18 cellular contexts compared by ENCODE assay signal in the genomic region with DNA sequence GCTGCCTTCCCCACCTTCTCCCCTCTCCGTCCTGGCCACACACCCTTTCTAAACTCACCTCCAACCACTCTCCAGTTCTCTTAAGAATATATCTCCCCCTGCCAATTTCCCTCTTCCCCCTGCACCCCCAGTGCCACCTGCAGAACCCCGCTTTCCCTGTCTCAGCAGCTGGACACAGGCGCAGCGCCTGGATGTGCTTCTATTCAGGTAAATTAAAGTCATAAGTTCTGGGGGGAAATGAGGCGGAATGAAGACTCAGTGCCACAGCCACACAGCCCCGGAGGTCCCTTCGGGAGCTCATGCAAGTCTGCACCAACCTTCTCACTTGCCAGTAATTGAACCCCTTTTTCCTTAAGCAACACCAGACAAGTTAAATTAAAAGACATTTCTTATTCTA. TPM values are rescaled to one million over a fixed set of nuclear protein-coding genes. Genes with fewer than 3 reads are reported as not detected.
DNase-seq lines count a peak whose midpoint lies in the region; ATAC-seq, FAIRE-seq and TF ChIP-seq lines count a peak whose summit lies in the region.
"Had no signal": no experiment of that assay in that cellular context is flagged by ENCODE, and none has a peak within 500 bp of the region (broad histone marks: within the 10 kb centered on the region; RNA-seq: fewer than 3 reads in every experiment).

No MANE protein-coding gene starts in this region.

- H3K4me3 ChIP-seq in HepG2 (replicated peaks in 1 of 3; ENCODE audit: insufficient read depth in 1 of 3, low read depth in 2 of 3, low read length in 3 of 3) = no peak overlapping the region; a peak in 1 of 6 replicates

- no peak overlapping the region for H3K27ac Mint-ChIP-seq in natural killer cell treated with Interleukin-12 subunit alpha and Interleukin-12 subunit beta and Interleukin-15 and Interleukin-18, amount 100 ng/mL, for 72 hours
- peak overlapping the region in 1 of 2 donors; percentile 21 for H3K27ac Mint-ChIP-seq in natural killer cell
- no peak overlapping the region for H3K27ac Mint-ChIP-seq in stimulated activated naive B cell treated with anti-CD40 and anti-IgM and Interleukin-4, amounts not matched to agents 10 μg/mL and 1 μg/mL and 100 μg/mL, for 72 hours
- H3K27ac Mint-ChIP-seq: B cell; CD4-positive, alpha-beta T cell; IgD-negative memory B cell had no signal

- H3K36me3 ChIP-seq in HepG2 (replicated peaks in 1 of 2; ENCODE audit: control insufficient read depth in 1 of 2, insufficient read depth in 2 of 2, low read length in 2 of 2) = no peaks in the 10 kb centered on the region

- WGBS in HepG2 (ENCODE audit: low lambda C conversion rate) = 83% methylated on average over 7 of the region's 7 CpGs

- no peak overlapping the region for H2AFZ ChIP-seq in HepG2 (ENCODE audit: low read length)

- peak; percentile 28 for DNase-seq in natural killer cell treated with Interleukin-12 subunit alpha and Interleukin-12 subunit beta and Interleukin-15 and Interleukin-18, amount 100 ng/mL, for 72 hours (ENCODE audit: low spot score)
- DNase-seq in natural killer cell = no peak
- peak; percentile 28 for DNase-seq in ecto neural progenitor cell (ENCODE audit: low spot score)
- DNase-seq in HepG2 (ENCODE audit: low spot score) = no peak
- no peak for DNase-seq in omental fat pad (ENCODE audit: low spot score)
- DNase-seq in stimulated activated naive B cell treated with anti-CD40 and anti-IgM and Interleukin-4, amounts not matched to agents 10 μg/mL and 1 μg/mL and 100 μg/mL, for 72 hours = no peak
- DNase-seq: C1 segment of cervical spinal cord; Caco-2; CD4-positive, alpha-beta T cell; GOT3 had no signal

- no peaks in the 10 kb centered on the region for H3K79me2 ChIP-seq in HepG2 (ENCODE audit: insufficient read depth, low read length)

- no peak for TF ChIP-seq POLR2A in HepG2 (IDR thresholded peaks at IDR 0.05; ENCODE audit: insufficient read depth in 1 of 2, low read depth in 2 of 2, low read length in 2 of 2)

- peaks cover 65% of the 10 kb centered on the region for H3K4me1 ChIP-seq in HepG2 (ENCODE audit: insufficient read depth, low read length)

- no peaks in the 10 kb centered on the region for H3K9me3 Mint-ChIP-seq in natural killer cell treated with Interleukin-12 subunit alpha and Interleukin-12 subunit beta and Interleukin-15 and Interleukin-18, amount 100 ng/mL, for 72 hours
- no peaks in the 10 kb centered on the region for H3K9me3 Mint-ChIP-seq in natural killer cell
- no peaks in the 10 kb centered on the region for H3K9me3 Mint-ChIP-seq in stimulated activated naive B cell treated with anti-CD40 and anti-IgM and Interleukin-4, amounts not matched to agents 10 μg/mL and 1 μg/mL and 100 μg/mL, for 72 hours
- H3K9me3 Mint-ChIP-seq: CD4-positive, alpha-beta T cell; H9; IgD-negative memory B cell had no signal

- intact Hi-C loops in natural killer cell (cut with micrococcal nuclease) (no loop called here), HepG2 (cut with micrococcal nuclease; ENCODE audit: unreplicated experiment) (no loop called here)

- TF ChIP-seq EP300 in HepG2 (IDR thresholded peaks at IDR 0.05; ENCODE audit: low read depth in 2 of 2, low read length in 2 of 2) (no peak), HepG2 (CRISPR knock-in tag; IDR thresholded peaks at IDR 0.05; ENCODE audit: borderline replicate concordance) (no peak)

- no peak overlapping the region for H3K4me3 Mint-ChIP-seq in natural killer cell treated with Interleukin-12 subunit alpha and Interleukin-12 subunit beta and Interleukin-15 and Interleukin-18, amount 100 ng/mL, for 72 hours
- H3K4me3 Mint-ChIP-seq in natural killer cell = no peak overlapping the region
- no peak overlapping the region for H3K4me3 Mint-ChIP-seq in stimulated activated naive B cell treated with anti-CD40 and anti-IgM and Interleukin-4, amounts not matched to agents 10 μg/mL and 1 μg/mL and 100 μg/mL, for 72 hours
- H3K4me3 Mint-ChIP-seq: B cell; CD4-positive, alpha-beta T cell; H9; IgD-negative memory B cell had no signal

- H3K36me3 Mint-ChIP-seq in natural killer cell treated with Interleukin-12 subunit alpha and Interleukin-12 subunit beta and Interleukin-15 and Interleukin-18, amount 100 ng/mL, for 72 hours = no peaks in the 10 kb centered on the region
- no peaks in the 10 kb centered on the region for H3K36me3 Mint-ChIP-seq in natural killer cell
- H3K36me3 Mint-ChIP-seq in stimulated activated naive B cell treated with anti-CD40 and anti-IgM and Interleukin-4, amounts not matched to agents 10 μg/mL and 1 μg/mL and 100 μg/mL, for 72 hours = no peaks in the 10 kb centered on the region
- H3K36me3 Mint-ChIP-seq: IgD-negative memory B cell had no signal

- H3K27ac ChIP-seq in HepG2 (ENCODE audit: extremely low read length, insufficient read depth, low read length) = no peak overlapping the region

- POLR2A ChIA-PET in HepG2 (lab: Yijun Ruan, JAX) = interaction anchor here (1.2 kb wide), 1 partner anchor 139 kb away, joined by 4 read pairs; a partner anchor contains a TSS

- H3K27me3 ChIP-seq in HepG2 (ENCODE audit: control insufficient read depth in 1 of 2, insufficient read depth in 2 of 2, low read length in 2 of 2) = no peaks in the 10 kb centered on the region; a peak in 1 of 5 replicates

- ATAC-seq in natural killer cell treated with Interleukin-12 subunit alpha and Interleukin-12 subunit beta and Interleukin-15 and Interleukin-18, amount 100 ng/mL, for 72 hours = no peak
- ATAC-seq in natural killer cell (no peak), HepG2 (no peak), omental fat pad (ENCODE audit: low FRiP score) (no peak)
- ATAC-seq in stimulated activated naive B cell treated with anti-CD40 and anti-IgM and Interleukin-4, amounts not matched to agents 10 μg/mL and 1 μg/mL and 100 μg/mL, for 72 hours (replicated peaks) = no peak

- CTCF ChIA-PET in HepG2 (lab: Yijun Ruan, JAX; ENCODE audit: low intra/inter-chr PET ratio, low total read pairs) = no interaction called here

- peak overlapping the region; percentile 28 for H3K4me2 ChIP-seq in HepG2 (ENCODE audit: low read depth, low read length)

- in situ Hi-C loops in HepG2 (cut with HindIII; ENCODE audit: extremely low pct_ligation_motif_present, low pct_unique_long_range_greater_than_20kb) = no loop called here

- no peak for TF ChIP-seq RAD21 in HepG2 (CRISPR knock-in tag; IDR thresholded peaks at IDR 0.05)

- no peak for FAIRE-seq in HepG2 (lab: Jason Lieb, UNC)
- FAIRE-seq: D721Med, G401.6, GM12891, GM18507, HTR-8/SVneo had no signal

- TF ChIP-seq CTCF in natural killer cell (IDR thresholded peaks at IDR 0.05) (no peak), HepG2 (CRISPR knock-in tag; IDR thresholded peaks at IDR 0.05) (no peak), omental fat pad (IDR thresholded peaks at IDR 0.05) (no peak)

- BruUV-seq in HepG2 (replicated peaks; lab: Mats Ljungman, UMichigan) = no TSS peak

- H3K27me3 Mint-ChIP-seq in natural killer cell treated with Interleukin-12 subunit alpha and Interleukin-12 subunit beta and Interleukin-15 and Interleukin-18, amount 100 ng/mL, for 72 hours = peaks cover 8 to 21% of the 10 kb centered on the region in 2 donors
- H3K27me3 Mint-ChIP-seq in natural killer cell (ENCODE audit: low read depth in 2 of 2) = peaks cover 19 to 27% of the 10 kb centered on the region in 2 donors
- H3K27me3 Mint-ChIP-seq in stimulated activated naive B cell treated with anti-CD40 and anti-IgM and Interleukin-4, amounts not matched to agents 10 μg/mL and 1 μg/mL and 100 μg/mL, for 72 hours = peaks cover 8 to 20% of the 10 kb centered on the region in 2 donors

- no peak overlapping the region for H3K9ac ChIP-seq in HepG2 (ENCODE audit: insufficient read depth, low read depth, low read length)

- peaks cover 11% of the 10 kb centered on the region in 2 donors for H3K4me1 Mint-ChIP-seq in natural killer cell treated with Interleukin-12 subunit alpha and Interleukin-12 subunit beta and Interleukin-15 and Interleukin-18, amount 100 ng/mL, for 72 hours (ENCODE audit: low read depth in 2 of 2)
- peaks cover 12 to 20% of the 10 kb centered on the region in 2 donors for H3K4me1 Mint-ChIP-seq in natural killer cell
- H3K4me1 Mint-ChIP-seq in stimulated activated naive B cell treated with anti-CD40 and anti-IgM and Interleukin-4, amounts not matched to agents 10 μg/mL and 1 μg/mL and 100 μg/mL, for 72 hours = peaks cover 10 to 11% of the 10 kb centered on the region in 2 donors
- H3K4me1 Mint-ChIP-seq: IgD-negative memory B cell had no signal

- H3K9me3 ChIP-seq in HepG2 (ENCODE audit: low read length) = no peaks in the 10 kb centered on the region
- H3K9me3 ChIP-seq: Caco-2 had no signal

- H4K20me1 ChIP-seq in HepG2 (ENCODE audit: insufficient read depth, low read length) = no peaks in the 10 kb centered on the region

RNA-seq across cellular contexts. Expression of a gene that starts 5.5 kb away (rescaled TPM):
- not detected for total RNA-seq in natural killer cell treated with Interleukin-12 subunit alpha and Interleukin-12 subunit beta and Interleukin-15 and Interleukin-18, amount 100 ng/mL, for 72 hours
- total RNA-seq in natural killer cell (under 1 TPM in 1 of 3 donors, not detected in 2; 0.23 TPM), HepG2 (2016; rRNA removed; fragmentation: Illumina TruSeq; extraction: Trizol) (3.8 and 8.8 TPM in 2 replicates), omental fat pad (10 to 100 TPM in 1 of 4 donors, 1 to 10 TPM in 3; 3.3 to 13.0 (median 7.0) TPM)
- 0.91 and 0.97 TPM in 2 replicates for total RNA-seq in HepG2 (2016; cell fraction: cytosol; rRNA removed; fragmentation: Illumina TruSeq; extraction: Trizol; ENCODE audit: low read depth)
- total RNA-seq in HepG2 (2016; cell fraction: insoluble cytoplasmic fraction; rRNA removed; fragmentation: Illumina TruSeq; extraction: Trizol) = 3.1 and 9.9 TPM in 2 replicates
- 2.6 and 3.1 TPM in 2 replicates for total RNA-seq in HepG2 (2016; cell fraction: membrane; rRNA removed; fragmentation: Illumina TruSeq; extraction: Trizol)
- total RNA-seq in HepG2 (2016; cell fraction: nucleus; rRNA removed; fragmentation: Illumina TruSeq; extraction: Trizol) = 9.7 TPM in 2 replicates
- polyA plus RNA-seq in HepG2 (2011; rRNA removed) = 21.1 and 31.3 TPM in 2 replicates
- 19.8 and 25.9 TPM in 2 replicates for polyA plus RNA-seq in HepG2 (2011; cell fraction: cytosol; rRNA removed)
- 20.8 and 24.7 TPM in 2 replicates for polyA plus RNA-seq in HepG2 (2011; cell fraction: nucleus; rRNA removed)
- polyA plus RNA-seq in HepG2 (2012) = 12.1 and 16.1 TPM in 2 replicates
- 0.87 and 1.0 TPM in 2 replicates for polyA plus RNA-seq in HepG2 (2016; cell fraction: cytosol; fragmentation: Illumina TruSeq; extraction: Trizol; ENCODE audit: low read depth)
- polyA plus RNA-seq in HepG2 (2016; cell fraction: insoluble cytoplasmic fraction; fragmentation: Illumina TruSeq; extraction: Trizol; ENCODE audit: low read depth) = 3.1 and 3.6 TPM in 2 replicates
- 2.1 and 2.4 TPM in 2 replicates for polyA plus RNA-seq in HepG2 (2016; cell fraction: membrane; fragmentation: Illumina TruSeq; extraction: Trizol; ENCODE audit: low read depth)
- 12.3 and 13.7 TPM in 2 replicates for polyA plus RNA-seq in HepG2 (2016; cell fraction: nucleus; fragmentation: Illumina TruSeq; extraction: Trizol; ENCODE audit: insufficient read depth, low read depth)
- 33.3 TPM in 1 of 2 replicates, not detected in the other for polyA minus RNA-seq in HepG2 (2011; rRNA and poly(A)+ RNA removed; ENCODE audit: low replicate concordance)
- polyA minus RNA-seq in HepG2 (2011; cell fraction: cytosol; rRNA and poly(A)+ RNA removed) = 13.7 and 23.0 TPM in 2 replicates
- polyA minus RNA-seq in HepG2 (2011; cell fraction: nucleus; rRNA and poly(A)+ RNA removed) = 7.2 and 9.9 TPM in 2 replicates
- total RNA-seq: B cell; CD4-positive, alpha-beta T cell had no signal

Comparison
In these comparisons a context has a peak if more than half of its experiments do, and no peak if none do; other contexts are left out.
1. DNase-seq: peak in natural killer cell treated with Interleukin-12 subunit alpha and Interleukin-12 subunit beta and Interleukin-15 and Interleukin-18, amount 100 ng/mL, for 72 hours (single experiment) and ecto neural progenitor cell (single experiment); none in natural killer cell (single experiment), HepG2 (single experiment), omental fat pad (single experiment) and stimulated activated naive B cell treated with anti-CD40 and anti-IgM and Interleukin-4, amounts not matched to agents 10 μg/mL and 1 μg/mL and 100 μg/mL, for 72 hours (single experiment).